In genomic region chr2:187541086-187542085, GRCh38 we compare ENCODE assay signal across 1 cellular context.
TF ChIP-seq lines count a peak whose summit lies in the region.

No MANE protein-coding gene starts in this region.

TF ChIP-seq in SK-N-SH, 30 proteins besides CTCF, POLR2A, EP300 and RAD21 (continued from another document):
- TF ChIP-seq MXI1 (IDR thresholded peaks at IDR 0.05; ENCODE audit: low read depth, low read length) (no peak), POLR2AphosphoS5 (IDR thresholded peaks at IDR 0.05; ENCODE audit: low read depth, low read length) (no peak), NFIC (IDR thresholded peaks at IDR 0.05; ENCODE audit: borderline replicate concordance) (peak; percentile 45; the same call in 1 of the 2 replicates), TEAD4 (IDR thresholded peaks at IDR 0.05; ENCODE audit: borderline replicate concordance, insufficient read depth) (0 out of 2 replicates have a peak, but pooled peaks have one; percentile 36), TCF12 (IDR thresholded peaks at IDR 0.05) (peak; percentile 54), GATA2 (CRISPR knock-in tag; IDR thresholded peaks at IDR 0.05) (no peak), TAF1 (IDR thresholded peaks at IDR 0.05; ENCODE audit: borderline replicate concordance, low read depth, low read length) (no peak), YY1 (IDR thresholded peaks at IDR 0.05; ENCODE audit: low read depth) (no peak), FOSL2 (IDR thresholded peaks at IDR 0.05; ENCODE audit: borderline replicate concordance, low read depth) (peak; percentile 39; the same call in 1 of the 2 replicates)
